In the genomic region with DNA sequence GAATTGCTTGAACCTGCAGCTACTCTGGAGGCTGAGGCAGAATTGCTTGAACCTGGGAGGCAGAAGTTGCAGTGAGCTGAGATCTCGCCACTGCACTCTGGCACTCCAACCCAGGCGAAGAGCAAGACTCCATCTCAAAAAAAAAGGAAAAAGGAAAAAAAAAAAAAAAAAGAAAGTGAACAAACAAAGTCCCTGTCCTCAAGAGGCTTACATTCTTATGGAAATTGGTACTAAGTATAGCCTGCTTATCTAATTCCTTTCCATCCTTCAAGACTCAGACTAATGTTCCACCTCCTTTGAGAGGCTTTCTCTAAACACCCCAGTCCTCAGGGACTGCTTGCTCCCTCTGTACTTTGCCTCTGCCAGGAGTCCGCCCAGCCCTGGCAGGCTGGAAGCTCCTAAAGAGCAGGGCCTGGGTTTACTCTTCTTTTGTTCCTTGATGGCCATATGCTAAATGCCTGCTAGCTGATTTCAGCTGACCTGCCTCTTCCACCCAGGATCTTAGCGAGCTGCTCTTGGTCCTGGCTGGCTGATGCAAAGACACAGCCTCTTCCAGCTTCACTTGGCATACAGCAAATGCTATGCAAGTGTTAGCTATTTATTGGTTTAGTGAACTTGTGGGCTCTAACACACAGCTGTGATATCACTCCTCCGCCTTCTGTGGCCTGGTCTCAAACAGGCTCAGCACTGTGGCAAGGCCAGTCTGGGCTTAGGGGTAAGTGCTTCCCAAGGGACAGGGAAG, we compare ENCODE assay signal across 10 cellular contexts. TPM values are rescaled to one million over a fixed set of nuclear protein-coding genes. Genes with fewer than 3 reads are reported as not detected.
A peak's percentile ranks its signal among the peaks of the same experiment; 100 is the strongest.
DNase-seq lines count a peak whose midpoint lies in the region; ATAC-seq and TF ChIP-seq lines count a peak whose summit lies in the region.
"Had no signal": no experiment of that assay in that cellular context is flagged by ENCODE, and none has a peak within 500 bp of the region (broad histone marks: within the 10 kb centered on the region; RNA-seq: fewer than 3 reads in every experiment).

No MANE protein-coding gene starts in this region.

- H3K36me3 Mint-ChIP-seq in neural crest cell (ENCODE audit: low read depth) (peaks cover 5% of the 10 kb centered on the region), T-cell (peaks cover 19% of the 10 kb centered on the region)

- DNase-seq in AG04449 (ENCODE audit: low read depth, low spot score) (peak; percentile 49), NCI-H82 (lab: John Stamatoyannopoulos, UW) (peak; percentile 94), esophagus squamous epithelium (lab: John Stamatoyannopoulos, UW) (no peak), neural crest cell (ENCODE audit: low read depth, low spot score) (no peak), T-cell (no peak), NCI-H2227 treated with DMSO at 0.1 percent for 48 hours (lab: John Stamatoyannopoulos, UW) (no peak)
- DNase-seq in activated T-cell treated with anti-CD3 and anti-CD28 coated beads, Interleukin-2, amount 50 U/mL, for 48 hours, result no peak
- DNase-seq: T-helper 2 cell had no signal

- no peak overlapping the region for H3K4me3 ChIP-seq in AG04449 (ENCODE audit: low read depth, low read length)
- no peak overlapping the region for H3K4me3 ChIP-seq in esophagus squamous epithelium
- H3K4me3 ChIP-seq: ovary had no signal

- H3K9me3 Mint-ChIP-seq in neural crest cell (no peaks in the 10 kb centered on the region), T-cell (no peaks in the 10 kb centered on the region)

- CTCF ChIA-PET in AG04449 (lab: Yijun Ruan, JAX), result interaction anchor here (0.6 to 2.2 kb wide), 12 partner anchors 9 to 154 kb away, joined by 3 to 25 read pairs (median 3); a partner anchor contains a TSS
- CTCF ChIA-PET in T-cell (lab: Charles Lee), result interaction anchor here (0.6 to 0.9 kb wide), 3 partner anchors 10 to 870 kb away, joined by 3 to 9 read pairs (median 5); no protein-coding TSS in a partner anchor

- no peaks in the 10 kb centered on the region for H3K27me3 ChIP-seq in esophagus squamous epithelium
- H3K27me3 ChIP-seq: ovary had no signal

- WGBS in esophagus squamous epithelium, 2 donors, result 72 to 85% methylated on average over 5 of the region's 5 CpGs

- H3K9me3 ChIP-seq in esophagus squamous epithelium, result no peaks in the 10 kb centered on the region
- H3K9me3 ChIP-seq: ovary had no signal

- no peaks in the 10 kb centered on the region for H3K36me3 ChIP-seq in esophagus squamous epithelium
- H3K36me3 ChIP-seq: ovary had no signal

- H3K4me1 Mint-ChIP-seq in neural crest cell, result peaks cover 32% of the 10 kb centered on the region
- H3K4me1 Mint-ChIP-seq in T-cell, result peaks cover 54 to 71% (median 60%) of the 10 kb centered on the region in 3 donors

- TF ChIP-seq POLR2A in esophagus squamous epithelium (IDR thresholded peaks at IDR 0.05), result no peak

- no peak overlapping the region for H3K4me3 Mint-ChIP-seq in neural crest cell
- no peak overlapping the region for H3K4me3 Mint-ChIP-seq in T-cell

- ATAC-seq in T-cell (replicated peaks in 1 of 4) (no peak), GM21526 (IDR thresholded peaks at IDR 0.05; ENCODE audit: low FRiP score, unreplicated experiment) (no peak)

- peak overlapping the region; percentile 59 to 84 (median 78) for H3K27ac ChIP-seq in esophagus squamous epithelium

- intact Hi-C loops in esophagus squamous epithelium (cut with DNase I), result no loop called here

- TF ChIP-seq CTCF in AG04449 (IDR thresholded peaks at IDR 0.05; ENCODE audit: insufficient read depth, low read length, missing control alignments) (no peak), esophagus squamous epithelium (IDR thresholded peaks at IDR 0.05) (no peak), neural crest cell (conservative IDR thresholded peaks at IDR 0.05) (no peak)

- H3K27ac Mint-ChIP-seq in neural crest cell (ENCODE audit: unreplicated experiment) (peak overlapping the region; percentile 87), T-cell (peak overlapping the region in 1 of 2 donors; percentile 52)

- POLR2A ChIA-PET in AG04449 (lab: Yijun Ruan, JAX) (interaction anchor here (1.3 to 4.9 kb wide), 2 partner anchors 9 to 33 kb away, joined by 6 to 55 read pairs; a partner anchor contains a TSS), T-cell (lab: Charles Lee) (interaction anchor here in 1 of 2 donors (0.7 to 1.3 kb wide), 2 partner anchors 10 to 336 kb away, joined by 10 to 23 read pairs; a partner anchor contains a TSS)

- no peaks in the 10 kb centered on the region for H3K27me3 Mint-ChIP-seq in neural crest cell (ENCODE audit: low read depth)
- no peaks in the 10 kb centered on the region for H3K27me3 Mint-ChIP-seq in T-cell

- H3K4me1 ChIP-seq in esophagus squamous epithelium, result peaks cover 36 to 91% (median 57%) of the 10 kb centered on the region in 3 donors

RNA-seq across cellular contexts. Expression of a gene that starts 9.8 kb away (rescaled TPM):
- total RNA-seq in esophagus squamous epithelium (10 to 100 TPM; 11.4 to 18.8 (median 16.6) TPM), neural crest cell (24.2 and 27.1 TPM in 2 replicates), T-cell (10 to 100 TPM; 14.6 to 24.4 (median 18.5) TPM)

Comparison
In these comparisons a context has a peak if more than half of its experiments do, and no peak if none do; other contexts are left out.
1. DNase-seq: peak in AG04449 (single experiment) and NCI-H82 (single experiment); none in esophagus squamous epithelium (single experiment), neural crest cell (single experiment), activated T-cell treated with anti-CD3 and anti-CD28 coated beads, Interleukin-2, amount 50 U/mL, for 48 hours (0 of 2), T-cell (0 of 34) and NCI-H2227 treated with DMSO at 0.1 percent for 48 hours (single experiment).